37 cellular contexts compared by ENCODE assay signal in genomic region chr3:21715662-21716061, GRCh38. TPM values are rescaled to one million over a fixed set of nuclear protein-coding genes. Genes with fewer than 3 reads are reported as not detected.
"Had no signal": no experiment of that assay in that cellular context is flagged by ENCODE, and none has a peak within 500 bp of the region (broad histone marks: within the 10 kb centered on the region; RNA-seq: fewer than 3 reads in every experiment).

No MANE protein-coding gene starts in this region.

- H3K36me3 Mint-ChIP-seq: activated CD8-positive, alpha-beta memory T cell treated with anti-CD3 and anti-CD28 coated beads, Interleukin-2, amount 10 ng/mL, durations not matched to agents 7 days and 5 days; activated naive CD8-positive, alpha-beta T cell treated with anti-CD3 and anti-CD28 coated beads for 36 hours had no signal

- FAIRE-seq: bronchial epithelial cell, TTC549 had no signal

- H3K27me3 Mint-ChIP-seq: activated B cell treated with CpG ODN at 0.5 μM for 24 hours; activated CD4-positive, alpha-beta memory T cell treated with anti-CD3 and anti-CD28 coated beads, Interleukin-2, amount 10 ng/mL, durations not matched to agents 7 days and 5 days; activated CD4-positive, alpha-beta T cell treated with anti-CD3 and anti-CD28 coated beads, Interleukin-2, amount 10 ng/mL, durations not matched to agents 24 days and 14 days; activated CD8-positive, alpha-beta memory T cell treated with anti-CD3 and anti-CD28 coated beads, Interleukin-2, amount 10 ng/mL, durations not matched to agents 7 days and 5 days; activated naive CD8-positive, alpha-beta T cell treated with anti-CD3 and anti-CD28 coated beads for 36 hours; activated T-cell treated with anti-CD3 and anti-CD28 coated beads, Interleukin-2, amount 50 U/mL, for 24 hours; activated T-helper 17 cell treated with anti-CD3 and anti-CD28 coated beads, Interleukin-2, amount 50 U/mL, for 72 hours; brain; central memory CD8-positive, alpha-beta T cell had no signal

- H3K4me1 ChIP-seq: adrenal gland had no signal

- H3K27ac ChIP-seq: adrenal gland, cardiac muscle cell, VCaP had no signal

- H3K27me3 ChIP-seq: adrenal gland, cardiac muscle cell had no signal

- H3K36me3 ChIP-seq: adrenal gland, cardiac muscle cell had no signal

- ATAC-seq: activated CD8-positive, alpha-beta memory T cell treated with anti-CD3 and anti-CD28 coated beads, Interleukin-2, amount 10 ng/mL, durations not matched to agents 7 days and 5 days; activated CD8-positive, alpha-beta T cell treated with anti-CD3 and anti-CD28 coated beads, Interleukin-2, amount 10 ng/mL, durations not matched to agents 7 days and 5 days; activated naive CD4-positive, alpha-beta T cell treated with anti-CD3 and anti-CD28 coated beads, Interleukin-2, amount 50 U/mL, for 72 hours; activated T-cell treated with anti-CD3 and anti-CD28 coated beads, Interleukin-2, amount 50 U/mL, for 72 hours; activated T-helper 17 cell treated with anti-CD3 and anti-CD28 coated beads, Interleukin-2, amount 50 U/mL, for 72 hours had no signal

- H3K9me3 ChIP-seq: adrenal gland had no signal

- H3K4me1 Mint-ChIP-seq: activated B cell treated with CpG ODN at 0.5 μM for 24 hours; activated CD4-positive, alpha-beta memory T cell treated with anti-CD3 and anti-CD28 coated beads, Interleukin-2, amount 10 ng/mL, durations not matched to agents 7 days and 5 days; activated CD4-positive, alpha-beta T cell treated with anti-CD3 and anti-CD28 coated beads, Interleukin-2, amount 10 ng/mL, durations not matched to agents 24 days and 14 days; activated CD8-positive, alpha-beta memory T cell treated with anti-CD3 and anti-CD28 coated beads, Interleukin-2, amount 10 ng/mL, durations not matched to agents 7 days and 5 days; activated naive CD8-positive, alpha-beta T cell treated with anti-CD3 and anti-CD28 coated beads for 36 hours; activated T-helper 17 cell treated with anti-CD3 and anti-CD28 coated beads, Interleukin-2, amount 50 U/mL, for 72 hours; central memory CD8-positive, alpha-beta T cell had no signal

- H3K4me3 ChIP-seq: adrenal gland, cardiac muscle cell had no signal

- DNase-seq: activated B cell treated with CpG ODN at 0.5 μM for 24 hours; activated CD4-positive, alpha-beta memory T cell treated with anti-CD3 and anti-CD28 coated beads, Interleukin-2, amount 10 ng/mL, durations not matched to agents 7 days and 5 days; activated CD4-positive, alpha-beta T cell treated with anti-CD3 and anti-CD28 coated beads for 4 hours; activated CD4-positive, alpha-beta T cell treated with anti-CD3 and anti-CD28 coated beads, Interleukin-2, amount 10 ng/mL, durations not matched to agents 24 days and 14 days; activated CD4-positive, alpha-beta T cell treated with anti-CD3 and anti-CD28 coated beads, Interleukin-2, amount 50 U/mL, for 48 hours; activated CD4-positive, CD25-positive, alpha-beta regulatory T cell treated with anti-CD3 and anti-CD28 coated beads, Interleukin-2, amount 50 U/mL, for 72 hours; activated CD8-positive, alpha-beta memory T cell treated with anti-CD3 and anti-CD28 coated beads for 24 hours; activated CD8-positive, alpha-beta memory T cell treated with anti-CD3 and anti-CD28 coated beads, Interleukin-2, amount 10 ng/mL, durations not matched to agents 7 days and 5 days; activated CD8-positive, alpha-beta memory T cell treated with anti-CD3 and anti-CD28 coated beads, Interleukin-2, amount 50 U/mL, for 48 hours; activated CD8-positive, alpha-beta T cell treated with anti-CD3 and anti-CD28 coated beads, Interleukin-2, amount 10 ng/mL, durations not matched to agents 7 days and 5 days; activated effector memory CD4-positive, alpha-beta T cell treated with anti-CD3 and anti-CD28 coated beads, Interleukin-2, amount 50 U/mL, for 16 hours; activated gamma-delta T cell treated with Interleukin-2 at 50 U/mL for 16 hours; activated naive CD4-positive, alpha-beta T cell; activated naive CD4-positive, alpha-beta T cell treated with anti-CD3 and anti-CD28 coated beads for 36 hours; activated naive CD4-positive, alpha-beta T cell treated with anti-CD3 and anti-CD28 coated beads, Interleukin-2, amount 50 U/mL, for 16 hours; activated naive CD8-positive, alpha-beta T cell treated with anti-CD3 and anti-CD28 coated beads for 36 hours; activated T-cell treated with anti-CD3 and anti-CD28 coated beads, Interleukin-2, amount 50 U/mL, for 24 hours; activated T-cell treated with anti-CD3 and anti-CD28 coated beads, Interleukin-2, amount 50 U/mL, for 72 hours; adrenal gland; amniotic stem cell; aorta; caudate nucleus; cerebellar nuclear complex; T-helper 1 cell; T-helper 2 cell; T-helper 9 cell had no signal

- H3K4me3 Mint-ChIP-seq: activated B cell treated with CpG ODN at 0.5 μM for 24 hours; activated CD4-positive, alpha-beta memory T cell treated with anti-CD3 and anti-CD28 coated beads, Interleukin-2, amount 10 ng/mL, durations not matched to agents 7 days and 5 days; activated CD4-positive, alpha-beta T cell treated with anti-CD3 and anti-CD28 coated beads, Interleukin-2, amount 10 ng/mL, durations not matched to agents 24 days and 14 days; activated CD8-positive, alpha-beta memory T cell treated with anti-CD3 and anti-CD28 coated beads, Interleukin-2, amount 10 ng/mL, durations not matched to agents 7 days and 5 days; activated CD8-positive, alpha-beta T cell treated with anti-CD3 and anti-CD28 coated beads, Interleukin-2, amount 10 ng/mL, durations not matched to agents 7 days and 5 days; activated naive CD4-positive, alpha-beta T cell treated with anti-CD3 and anti-CD28 coated beads for 36 hours; activated naive CD8-positive, alpha-beta T cell treated with anti-CD3 and anti-CD28 coated beads for 36 hours; activated T-cell treated with anti-CD3 and anti-CD28 coated beads, Interleukin-2, amount 50 U/mL, for 24 hours; activated T-cell treated with anti-CD3 and anti-CD28 coated beads, Interleukin-2, amount 50 U/mL, for 72 hours; activated T-helper 1 cell treated with anti-CD3 and anti-CD28 coated beads, Interleukin-12 subunit alpha, Interleukin-12 subunit beta, Interleukin-2, Interleukin-4 antibody, amounts not matched to agents 30 ng/mL and 10 ng/mL and 1 ng/mL, durations not matched to agents 14 hours and 24 hours and 36 hours; activated T-helper 17 cell treated with anti-CD3 and anti-CD28 coated beads, Interleukin-2, amount 50 U/mL, for 72 hours; brain; central memory CD8-positive, alpha-beta T cell; T-helper 1 cell treated with Interleukin-12 subunit alpha and Interleukin-12 subunit beta and Interleukin-4 antibody, amounts not matched to agents 30 μg/mL and 1 μg/mL, for 36 hours; T-helper 2 cell treated with Interferon-gamma antibody and Interleukin-4, amounts not matched to agents 5 μg/mL and 100 μg/mL, for 36 hours had no signal

RNA-seq across cellular contexts. Expression of gene ZNF385D, which starts 35.3 kb away (rescaled TPM):
- total RNA-seq: activated B cell treated with CpG ODN at 0.5 μM for 24 hours; activated CD4-positive, alpha-beta memory T cell treated with anti-CD3 and anti-CD28 coated beads, Interleukin-2, amount 10 ng/mL, durations not matched to agents 7 days and 5 days; activated CD4-positive, alpha-beta T cell treated with anti-CD3 and anti-CD28 coated beads, Interleukin-2, amount 10 ng/mL, durations not matched to agents 24 days and 14 days; activated CD8-positive, alpha-beta memory T cell treated with anti-CD3 and anti-CD28 coated beads, Interleukin-2, amount 10 ng/mL, durations not matched to agents 7 days and 5 days; activated CD8-positive, alpha-beta T cell treated with anti-CD3 and anti-CD28 coated beads, Interleukin-2, amount 10 ng/mL, durations not matched to agents 7 days and 5 days; activated naive CD4-positive, alpha-beta T cell treated with anti-CD3 and anti-CD28 coated beads for 36 hours; activated naive CD4-positive, alpha-beta T cell treated with anti-CD3 and anti-CD28 coated beads, Interleukin-2, amount 50 U/mL, for 72 hours; activated naive CD8-positive, alpha-beta T cell treated with anti-CD3 and anti-CD28 coated beads for 36 hours; activated T-cell treated with anti-CD3 and anti-CD28 coated beads, Interleukin-2, amount 50 U/mL, for 72 hours; activated T-helper 1 cell treated with anti-CD3 and anti-CD28 coated beads, Interleukin-12 subunit alpha, Interleukin-12 subunit beta, Interleukin-2, Interleukin-4 antibody, amounts not matched to agents 30 ng/mL and 10 ng/mL and 1 ng/mL, durations not matched to agents 14 hours and 24 hours and 36 hours; activated T-helper 17 cell treated with anti-CD3 and anti-CD28 coated beads, Interleukin-2, amount 50 U/mL, for 72 hours had no signal
